In genomic region chr4:22897520-22898108, GRCh38 we compare ENCODE assay signal across 8 cellular contexts.
A peak's percentile ranks its signal among the peaks of the same experiment; 100 is the strongest.
DNase-seq lines count a peak whose midpoint lies in the region; ATAC-seq and TF ChIP-seq lines count a peak whose summit lies in the region.

No MANE protein-coding gene starts in this region.

- H3K27ac Mint-ChIP-seq in activated T-cell treated with anti-CD3 and anti-CD28 coated beads, Interleukin-2, amount 50 U/mL, for 72 hours = no peak overlapping the region
- no peak overlapping the region for H3K27ac Mint-ChIP-seq in nephron progenitor cell

- H3K9me3 Mint-ChIP-seq in activated T-cell treated with anti-CD3 and anti-CD28 coated beads, Interleukin-2, amount 50 U/mL, for 72 hours = no peaks in the 10 kb centered on the region
- H3K9me3 Mint-ChIP-seq in nephron progenitor cell = peaks cover 6% of the 10 kb centered on the region

- no peaks in the 10 kb centered on the region for H3K4me1 Mint-ChIP-seq in activated T-cell treated with anti-CD3 and anti-CD28 coated beads, Interleukin-2, amount 50 U/mL, for 72 hours (ENCODE audit: low read depth)
- peaks cover 5% of the 10 kb centered on the region for H3K4me1 Mint-ChIP-seq in nephron progenitor cell

- no peak overlapping the region for H3K4me3 Mint-ChIP-seq in activated T-cell treated with anti-CD3 and anti-CD28 coated beads, Interleukin-2, amount 50 U/mL, for 72 hours
- H3K4me3 Mint-ChIP-seq in nephron progenitor cell = no peak overlapping the region

- H3K27ac ChIP-seq in Peyer's patch = no peak overlapping the region
- H3K27ac ChIP-seq in dorsolateral prefrontal cortex = no peak overlapping the region

- intact Hi-C loops in dorsolateral prefrontal cortex (cut with DNase I) = no loop called here

- H3K27me3 ChIP-seq in Peyer's patch (no peaks in the 10 kb centered on the region), dorsolateral prefrontal cortex (peaks cover 0 to 12% (median 0%) of the 10 kb centered on the region in 45 donors)

- no peak for ATAC-seq in activated T-cell treated with anti-CD3 and anti-CD28 coated beads, Interleukin-2, amount 50 U/mL, for 72 hours (replicated peaks in 1 of 2)
- peak; percentile 74 for ATAC-seq in HG03432 (IDR thresholded peaks at IDR 0.05; ENCODE audit: unreplicated experiment)
- no peak for ATAC-seq in GM18517 (IDR thresholded peaks at IDR 0.05; ENCODE audit: unreplicated experiment)

- no peak for TF ChIP-seq POLR2A in Peyer's patch (IDR thresholded peaks at IDR 0.05)

- H3K4me1 ChIP-seq in Peyer's patch = no peaks in the 10 kb centered on the region

- H3K27me3 Mint-ChIP-seq in activated T-cell treated with anti-CD3 and anti-CD28 coated beads, Interleukin-2, amount 50 U/mL, for 72 hours (ENCODE audit: low read depth) = peaks cover 7% of the 10 kb centered on the region
- no peaks in the 10 kb centered on the region for H3K27me3 Mint-ChIP-seq in nephron progenitor cell (ENCODE audit: low read depth, poor library complexity)

- TF ChIP-seq CTCF in Peyer's patch (IDR thresholded peaks at IDR 0.05) (peak in 5 of 6 experiments; percentile 40 to 82 (median 71)), dorsolateral prefrontal cortex (IDR thresholded peaks at IDR 0.05 in 54 of 56, conservative IDR thresholded peaks at IDR 0.05 in 2 of 56; ENCODE audit: low read depth in 1 of 56, partially characterized antibody in 56 of 56) (peak; percentile 48 to 81 (median 72)), nephron progenitor cell (IDR thresholded peaks at IDR 0.05) (peak; percentile 81)

- no peaks in the 10 kb centered on the region for H3K9me3 ChIP-seq in Peyer's patch

- H3K36me3 Mint-ChIP-seq in activated T-cell treated with anti-CD3 and anti-CD28 coated beads, Interleukin-2, amount 50 U/mL, for 72 hours (ENCODE audit: insufficient read depth in 2 of 2) = no peaks in the 10 kb centered on the region
- H3K36me3 Mint-ChIP-seq in nephron progenitor cell (ENCODE audit: low read depth) = no peaks in the 10 kb centered on the region

- H3K36me3 ChIP-seq in Peyer's patch = no peaks in the 10 kb centered on the region

- no peak overlapping the region for H3K4me3 ChIP-seq in Peyer's patch
- no peak overlapping the region for H3K4me3 ChIP-seq in dorsolateral prefrontal cortex

- peak; percentile 6 to 9 for DNase-seq in activated T-cell treated with anti-CD3 and anti-CD28 coated beads, Interleukin-2, amount 50 U/mL, for 72 hours
- no peak for DNase-seq in activated T-cell treated with anti-CD3 and anti-CD28 coated beads for 4 hours
- no peak for DNase-seq in Peyer's patch
- DNase-seq in dorsolateral prefrontal cortex = peak in 1 of 10 donors; percentile 5
- peak; percentile 48 for DNase-seq in nephron progenitor cell
- no peak for DNase-seq in foreskin melanocyte

Comparison
In these comparisons a context has a peak if more than half of its experiments do, and no peak if none do; other contexts are left out.
1. DNase-seq: peak in activated T-cell treated with anti-CD3 and anti-CD28 coated beads, Interleukin-2, amount 50 U/mL, for 72 hours (2 of 2) and nephron progenitor cell (single experiment); none in activated T-cell treated with anti-CD3 and anti-CD28 coated beads for 4 hours (single experiment), Peyer's patch (0 of 3) and foreskin melanocyte (single experiment).
2. Peak in every context shown above with its lines, with median percentiles within 50 percentile points of each other: CTCF ChIP-seq.